9 cellular contexts compared by ENCODE assay signal in genomic region chr10:71771821-71772617, GRCh38. TPM values are rescaled to one million over a fixed set of nuclear protein-coding genes. Genes with fewer than 3 reads are reported as not detected.
DNase-seq lines count a peak whose midpoint lies in the region; ATAC-seq and TF ChIP-seq lines count a peak whose summit lies in the region.
"Had no signal": no experiment of that assay in that cellular context is flagged by ENCODE, and none has a peak within 500 bp of the region (broad histone marks: within the 10 kb centered on the region; RNA-seq: fewer than 3 reads in every experiment).

No MANE protein-coding gene starts in this region.

- H3K27ac ChIP-seq in adipose tissue (ENCODE audit: low read depth, low read length): peak overlapping the region; percentile 74
- H3K27ac ChIP-seq: cardiac muscle cell had no signal

- H3K4me3 ChIP-seq in AG09309 (ENCODE audit: control insufficient read depth, low read depth, low read length): peak overlapping the region; percentile 73
- H3K4me3 ChIP-seq in NB4 (ENCODE audit: low read depth, low read length): peak overlapping the region; percentile 62
- H3K4me3 ChIP-seq: cardiac muscle cell had no signal

- DNase-seq in AG09309 (ENCODE audit: low read depth) (peak; percentile 47), NB4 (ENCODE audit: low read depth) (peak; percentile 75), iris pigment epithelial cell (ENCODE audit: low read depth) (peak; percentile 82), SHP77 treated with DMSO at 0.1 percent for 48 hours (lab: John Stamatoyannopoulos, UW) (no peak)
- DNase-seq in stimulated activated CD8-positive, alpha-beta memory T cell treated with anti-CD3 and anti-CD28 coated beads, Interleukin-7, amount 100 ng/mL, for 4 hours (ENCODE audit: low read depth in 2 of 2): peak; percentile 37 to 63

- ATAC-seq in GM21723 (IDR thresholded peaks at IDR 0.05; ENCODE audit: unreplicated experiment) (no peak), HG03108 (IDR thresholded peaks at IDR 0.05; ENCODE audit: unreplicated experiment) (no peak)

- no peak for TF ChIP-seq POLR2A in NB4 (IDR thresholded peaks at IDR 0.05; ENCODE audit: extremely low read depth, insufficient read length)

- WGBS in adipose tissue, 3 donors: 4 to 34% (median 11%) methylated on average over 2 of the region's 2 CpGs

- TF ChIP-seq CTCF in AG09309 (IDR thresholded peaks at IDR 0.05; ENCODE audit: control insufficient read depth, insufficient read depth, low read depth, low read length, missing control alignments): no peak
- TF ChIP-seq CTCF in NB4 (IDR thresholded peaks at IDR 0.05; ENCODE audit: low read depth, low read length): no peak

RNA-seq across cellular contexts. Expression of gene VSIR, which starts 1.3 kb away (rescaled TPM):
- 10 to 100 TPM; 18.7 to 87.3 (median 40.3) TPM for polyA plus RNA-seq in adipose tissue

RNA-seq across cellular contexts. Expression of gene C10orf105, which starts 52.4 kb away (rescaled TPM):
- polyA plus RNA-seq in adipose tissue: under 1 TPM; 0.03 to 0.22 (median 0.19) TPM
- polyA plus RNA-seq: cardiac muscle cell had no signal
